6 cellular contexts compared by ENCODE assay signal in genomic region chr12:63855299-63855698, GRCh38.
"Had no signal": no experiment of that assay in that cellular context is flagged by ENCODE, and none has a peak within 500 bp of the region (broad histone marks: within the 10 kb centered on the region; RNA-seq: fewer than 3 reads in every experiment).

No MANE protein-coding gene starts in this region.

- ATAC-seq: K562 had no signal

- H3K27ac ChIP-seq: GM23248 had no signal

- H3K9ac ChIP-seq: GM23248 had no signal

- H2AFZ ChIP-seq: GM23248 had no signal

- H3K4me3 ChIP-seq: GM23248, K562 had no signal

- H3K9me3 Mint-ChIP-seq: H9 had no signal

- H3K4me3 Mint-ChIP-seq: H9 had no signal

- DNase-seq: GM23248, GOT3, H9, HCEC 1CT, IMR-90 had no signal
